In the genomic region with DNA sequence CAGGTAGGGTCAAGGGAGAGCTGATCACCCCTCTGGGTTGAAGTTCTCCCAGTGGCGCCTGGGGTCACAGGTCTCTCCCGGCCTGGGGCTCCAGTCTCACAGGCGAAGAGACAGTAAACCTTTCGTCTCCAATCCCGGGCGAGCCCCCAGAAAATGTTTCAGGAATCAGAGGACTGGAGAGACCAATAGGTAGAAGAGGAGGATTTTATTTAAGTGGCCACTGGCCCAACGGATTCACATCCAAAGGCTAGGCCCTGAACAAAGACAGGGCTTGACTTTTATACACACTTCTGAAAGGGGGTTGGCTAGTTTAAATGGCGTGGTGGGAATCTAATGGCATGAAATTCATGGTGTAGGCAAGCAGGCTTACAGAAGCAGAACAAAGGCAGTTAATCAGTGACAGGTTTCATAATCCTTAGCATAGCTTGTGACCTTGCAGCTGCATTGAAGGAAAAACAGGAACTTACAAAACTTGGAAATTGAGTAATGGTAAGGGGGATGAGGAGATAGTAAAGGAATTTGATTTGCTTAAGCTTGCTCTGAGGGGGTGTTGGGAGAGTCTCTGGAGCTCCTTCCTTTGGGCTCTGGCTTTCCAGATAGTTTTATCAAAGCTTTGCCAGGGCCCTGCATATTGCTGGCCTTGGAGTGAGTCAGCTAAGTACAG, we compare ENCODE assay signal across 1 cellular context.
TF ChIP-seq lines count a peak whose summit lies in the region.

No MANE protein-coding gene starts in this region.

TF ChIP-seq in HepG2, 621 proteins besides CTCF, POLR2A, EP300 and RAD21 (continued from another document and continues in another):
- TF ChIP-seq RBM22 (optimal IDR thresholded peaks at IDR 0.05; ENCODE audit: low read length) (peak; percentile 89), ZNF256 (CRISPR knock-in tag; conservative IDR thresholded peaks at IDR 0.05) (no peak), ZZZ3 (CRISPR knock-in tag; IDR thresholded peaks at IDR 0.05; ENCODE audit: borderline replicate concordance) (no peak), SYNCRIP (IDR thresholded peaks at IDR 0.05; ENCODE audit: insufficient read depth, low read depth, low read length) (no peak), ZSCAN31 (CRISPR knock-in tag; IDR thresholded peaks at IDR 0.05; ENCODE audit: low read depth) (peak; percentile 74; the same call in 1 of the 2 replicates), RFXAP (CRISPR knock-in tag; IDR thresholded peaks at IDR 0.05; ENCODE audit: borderline replicate concordance) (no peak), DDIT3 (CRISPR knock-in tag; IDR thresholded peaks at IDR 0.05) (peak; percentile 63; the same call in 1 of the 2 replicates), ZFX (CRISPR knock-in tag; IDR thresholded peaks at IDR 0.05; ENCODE audit: low read depth) (no peak), ZNF343 (CRISPR knock-in tag; IDR thresholded peaks at IDR 0.05) (peak; percentile 49; the same call in 1 of the 2 replicates), ZFP36L2 (CRISPR knock-in tag; IDR thresholded peaks at IDR 0.05) (no peak), FOXP1 (IDR thresholded peaks at IDR 0.05) (no peak), FOXP1 (CRISPR knock-in tag; IDR thresholded peaks at IDR 0.05) (peak; percentile 83), SETDB1 (CRISPR knock-in tag; IDR thresholded peaks at IDR 0.05; ENCODE audit: borderline replicate concordance) (peak; percentile 80), PCBP2 (optimal IDR thresholded peaks at IDR 0.05; ENCODE audit: low read depth, low read length, poor library complexity, severe bottlenecking) (no peak), MEF2D (CRISPR knock-in tag; IDR thresholded peaks at IDR 0.05) (no peak), ZNF263 (CRISPR knock-in tag; IDR thresholded peaks at IDR 0.05) (no peak), KLF16 (CRISPR knock-in tag; IDR thresholded peaks at IDR 0.05) (peak in 1 of 2 experiments; percentile 94; a peak in 2 of 4 replicates), ZHX1 (CRISPR knock-in tag; IDR thresholded peaks at IDR 0.05; ENCODE audit: low read depth) (peak; percentile 38; the same call in 1 of the 2 replicates), ZFP37 (CRISPR knock-in tag; IDR thresholded peaks at IDR 0.05; ENCODE audit: borderline replicate concordance) (no peak), GATA4 (IDR thresholded peaks at IDR 0.05; ENCODE audit: borderline replicate concordance, low read depth) (peak; percentile 88; the same call in 1 of the 2 replicates), GABPA (IDR thresholded peaks at IDR 0.05; ENCODE audit: low read depth, low read length) (no peak), GABPA (CRISPR knock-in tag; IDR thresholded peaks at IDR 0.05; ENCODE audit: low read depth) (peak; percentile 47; the same call in 1 of the 2 replicates), MLX (CRISPR knock-in tag; IDR thresholded peaks at IDR 0.05) (peak; percentile 48; the same call in 1 of the 2 replicates), RELA (CRISPR knock-in tag; IDR thresholded peaks at IDR 0.05) (no peak), NR1H2 (CRISPR knock-in tag; IDR thresholded peaks at IDR 0.05; ENCODE audit: borderline replicate concordance, low read depth) (no peak), ZNF430 (CRISPR knock-in tag; IDR thresholded peaks at IDR 0.05) (0 out of 2 replicates have a peak, but pooled peaks have one; percentile 38), ZNF883 (CRISPR knock-in tag; IDR thresholded peaks at IDR 0.05; ENCODE audit: not compliant biosample characterization) (peak; percentile 13), PHF20 (CRISPR knock-in tag; IDR thresholded peaks at IDR 0.05) (no peak), ZNF558 (CRISPR knock-in tag; IDR thresholded peaks at IDR 0.05; ENCODE audit: borderline replicate concordance) (0 out of 2 replicates have a peak, but pooled peaks have one; percentile 29), SMAD1 (CRISPR knock-in tag; IDR thresholded peaks at IDR 0.05; ENCODE audit: borderline replicate concordance, low read depth) (no peak), PTBP1 (IDR thresholded peaks at IDR 0.05; ENCODE audit: low read depth, low read length, poor library complexity, severe bottlenecking) (no peak), CREB1 (IDR thresholded peaks at IDR 0.05) (no peak), CREB1 (CRISPR knock-in tag; IDR thresholded peaks at IDR 0.05) (no peak), ZNF20 (CRISPR knock-in tag; IDR thresholded peaks at IDR 0.05) (no peak), GATAD1 (CRISPR knock-in tag; IDR thresholded peaks at IDR 0.05) (peak; percentile 47; the same call in 1 of the 2 replicates), ASH2L (IDR thresholded peaks at IDR 0.05; ENCODE audit: insufficient read length, low read depth, low read length) (peak; percentile 52), FOXK1 (CRISPR knock-in tag; IDR thresholded peaks at IDR 0.05; ENCODE audit: borderline replicate concordance, low read depth) (0 out of 2 replicates have a peak, but pooled peaks have one; percentile 37), TSC22D2 (CRISPR knock-in tag; IDR thresholded peaks at IDR 0.05; ENCODE audit: borderline replicate concordance) (peak; percentile 76; the same call in 1 of the 2 replicates), SMARCC2 (IDR thresholded peaks at IDR 0.05) (no peak), ZNF12 (CRISPR knock-in tag; IDR thresholded peaks at IDR 0.05) (peak; percentile 73; the same call in 1 of the 2 replicates), CEBPG (CRISPR knock-in tag; IDR thresholded peaks at IDR 0.05) (peak; percentile 97), ZNF3 (CRISPR knock-in tag; IDR thresholded peaks at IDR 0.05) (no peak), SMAD3 (CRISPR knock-in tag; IDR thresholded peaks at IDR 0.05) (peak; percentile 77; the same call in 1 of the 2 replicates), ZSCAN29 (CRISPR knock-in tag; conservative IDR thresholded peaks at IDR 0.05) (no peak)
- TF ChIP-seq, protein P1, sequence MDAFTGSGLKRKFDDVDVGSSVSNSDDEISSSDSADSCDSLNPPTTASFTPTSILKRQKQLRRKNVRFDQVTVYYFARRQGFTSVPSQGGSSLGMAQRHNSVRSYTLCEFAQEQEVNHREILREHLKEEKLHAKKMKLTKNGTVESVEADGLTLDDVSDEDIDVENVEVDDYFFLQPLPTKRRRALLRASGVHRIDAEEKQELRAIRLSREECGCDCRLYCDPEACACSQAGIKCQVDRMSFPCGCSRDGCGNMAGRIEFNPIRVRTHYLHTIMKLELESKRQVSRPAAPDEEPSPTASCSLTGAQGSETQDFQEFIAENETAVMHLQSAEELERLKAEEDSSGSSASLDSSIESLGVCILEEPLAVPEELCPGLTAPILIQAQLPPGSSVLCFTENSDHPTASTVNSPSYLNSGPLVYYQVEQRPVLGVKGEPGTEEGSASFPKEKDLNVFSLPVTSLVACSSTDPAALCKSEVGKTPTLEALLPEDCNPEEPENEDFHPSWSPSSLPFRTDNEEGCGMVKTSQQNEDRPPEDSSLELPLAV (CRISPR knock-in tag; conservative IDR thresholded peaks at IDR 0.05; ENCODE audit: low read depth) = no peak
- TF ChIP-seq, protein P2, sequence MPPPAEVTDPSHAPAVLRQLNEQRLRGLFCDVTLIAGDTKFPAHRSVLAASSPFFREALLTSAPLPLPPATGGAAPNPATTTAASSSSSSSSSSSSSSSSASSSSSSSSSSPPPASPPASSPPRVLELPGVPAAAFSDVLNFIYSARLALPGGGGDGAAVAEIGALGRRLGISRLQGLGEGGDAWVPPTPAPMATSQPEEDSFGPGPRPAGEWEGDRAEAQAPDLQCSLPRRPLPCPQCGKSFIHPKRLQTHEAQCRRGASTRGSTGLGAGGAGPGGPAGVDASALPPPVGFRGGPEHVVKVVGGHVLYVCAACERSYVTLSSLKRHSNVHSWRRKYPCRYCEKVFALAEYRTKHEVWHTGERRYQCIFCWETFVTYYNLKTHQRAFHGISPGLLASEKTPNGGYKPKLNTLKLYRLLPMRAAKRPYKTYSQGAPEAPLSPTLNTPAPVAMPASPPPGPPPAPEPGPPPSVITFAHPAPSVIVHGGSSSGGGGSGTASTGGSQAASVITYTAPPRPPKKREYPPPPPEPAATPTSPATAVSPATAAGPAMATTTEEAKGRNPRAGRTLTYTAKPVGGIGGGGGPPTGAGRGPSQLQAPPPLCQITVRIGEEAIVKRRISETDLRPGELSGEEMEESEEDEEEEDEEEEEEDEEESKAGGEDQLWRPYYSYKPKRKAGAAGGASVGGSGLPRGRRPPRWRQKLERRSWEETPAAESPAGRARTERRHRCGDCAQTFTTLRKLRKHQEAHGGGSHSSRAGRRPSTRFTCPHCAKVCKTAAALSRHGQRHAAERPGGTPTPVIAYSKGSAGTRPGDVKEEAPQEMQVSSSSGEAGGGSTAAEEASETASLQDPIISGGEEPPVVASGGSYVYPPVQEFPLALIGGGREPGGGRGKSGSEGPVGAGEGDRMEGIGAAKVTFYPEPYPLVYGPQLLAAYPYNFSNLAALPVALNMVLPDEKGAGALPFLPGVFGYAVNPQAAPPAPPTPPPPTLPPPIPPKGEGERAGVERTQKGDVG (CRISPR knock-in tag; IDR thresholded peaks at IDR 0.05; ENCODE audit: borderline replicate concordance) = 0 out of 2 replicates have a peak, but pooled peaks have one; percentile 39
- TF ChIP-seq, protein P3, sequence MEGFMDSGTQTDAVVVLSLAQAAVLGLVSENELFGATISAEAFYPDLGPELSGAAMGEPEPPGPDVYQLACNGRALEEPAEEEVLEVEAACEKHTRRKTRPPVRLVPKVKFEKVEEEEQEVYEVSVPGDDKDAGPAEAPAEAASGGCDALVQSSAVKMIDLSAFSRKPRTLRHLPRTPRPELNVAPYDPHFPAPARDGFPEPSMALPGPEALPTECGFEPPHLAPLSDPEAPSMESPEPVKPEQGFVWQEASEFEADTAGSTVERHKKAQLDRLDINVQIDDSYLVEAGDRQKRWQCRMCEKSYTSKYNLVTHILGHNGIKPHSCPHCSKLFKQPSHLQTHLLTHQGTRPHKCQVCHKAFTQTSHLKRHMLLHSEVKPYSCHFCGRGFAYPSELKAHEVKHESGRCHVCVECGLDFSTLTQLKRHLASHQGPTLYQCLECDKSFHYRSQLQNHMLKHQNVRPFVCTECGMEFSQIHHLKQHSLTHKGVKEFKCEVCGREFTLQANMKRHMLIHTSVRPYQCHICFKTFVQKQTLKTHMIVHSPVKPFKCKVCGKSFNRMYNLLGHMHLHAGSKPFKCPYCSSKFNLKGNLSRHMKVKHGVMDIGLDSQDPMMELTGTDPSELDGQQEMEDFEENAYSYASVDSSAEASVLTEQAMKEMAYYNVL (CRISPR knock-in tag; IDR thresholded peaks at IDR 0.05; ENCODE audit: borderline replicate concordance) = peak; percentile 35; the same call in 1 of the 2 replicates
- TF ChIP-seq, protein P4, sequence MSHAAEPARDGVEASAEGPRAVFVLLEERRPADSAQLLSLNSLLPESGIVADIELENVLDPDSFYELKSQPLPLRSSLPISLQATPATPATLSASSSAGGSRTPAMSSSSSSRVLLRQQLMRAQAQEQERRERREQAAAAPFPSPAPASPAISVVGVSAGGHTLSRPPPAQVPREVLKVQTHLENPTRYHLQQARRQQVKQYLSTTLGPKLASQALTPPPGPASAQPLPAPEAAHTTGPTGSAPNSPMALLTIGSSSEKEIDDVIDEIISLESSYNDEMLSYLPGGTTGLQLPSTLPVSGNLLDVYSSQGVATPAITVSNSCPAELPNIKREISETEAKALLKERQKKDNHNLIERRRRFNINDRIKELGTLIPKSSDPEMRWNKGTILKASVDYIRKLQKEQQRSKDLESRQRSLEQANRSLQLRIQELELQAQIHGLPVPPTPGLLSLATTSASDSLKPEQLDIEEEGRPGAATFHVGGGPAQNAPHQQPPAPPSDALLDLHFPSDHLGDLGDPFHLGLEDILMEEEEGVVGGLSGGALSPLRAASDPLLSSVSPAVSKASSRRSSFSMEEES (CRISPR knock-in tag; IDR thresholded peaks at IDR 0.05) = peak; percentile 96
- TF ChIP-seq, protein P5, sequence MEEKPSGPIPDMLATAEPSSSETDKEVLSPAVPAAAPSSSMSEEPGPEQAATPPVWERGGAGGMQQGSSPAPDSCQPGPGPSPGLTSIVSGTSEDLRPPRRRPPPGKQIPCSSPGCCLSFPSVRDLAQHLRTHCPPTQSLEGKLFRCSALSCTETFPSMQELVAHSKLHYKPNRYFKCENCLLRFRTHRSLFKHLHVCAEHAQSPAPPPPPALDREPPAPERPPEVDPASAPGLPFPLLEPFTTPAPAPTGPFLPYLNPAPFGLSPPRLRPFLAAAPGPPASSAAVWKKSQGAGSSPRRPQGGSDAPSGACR (CRISPR knock-in tag; IDR thresholded peaks at IDR 0.05) = peak; percentile 65; the same call in 1 of the 2 replicates
